In the genomic region with DNA sequence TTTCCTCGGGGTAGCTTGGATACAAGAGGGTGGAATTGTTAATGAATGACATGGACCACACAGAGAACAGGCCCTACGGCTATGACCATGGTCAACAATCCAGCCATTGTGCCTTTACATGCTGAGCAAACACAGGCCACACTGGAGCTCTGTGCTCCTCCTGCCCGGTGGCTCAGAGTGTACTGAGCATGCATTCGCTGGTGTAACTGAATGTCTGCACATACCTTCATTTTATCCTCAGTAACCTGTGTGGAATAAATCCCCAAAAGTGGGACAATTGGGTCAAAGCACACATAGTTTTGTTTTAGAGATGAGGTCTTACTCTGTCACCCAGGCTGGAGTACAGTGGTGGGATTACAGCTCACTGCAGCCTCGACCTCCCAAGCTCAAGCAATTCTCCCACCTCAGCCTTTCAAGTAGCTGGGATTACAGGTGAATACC, we compare ENCODE assay signal across 1 cellular context.
TF ChIP-seq lines count a peak whose summit lies in the region.

No MANE protein-coding gene starts in this region.

TF ChIP-seq in HepG2, 621 proteins besides CTCF, POLR2A, EP300 and RAD21 (continued from another document and continues in another):
- TF ChIP-seq, protein P1, sequence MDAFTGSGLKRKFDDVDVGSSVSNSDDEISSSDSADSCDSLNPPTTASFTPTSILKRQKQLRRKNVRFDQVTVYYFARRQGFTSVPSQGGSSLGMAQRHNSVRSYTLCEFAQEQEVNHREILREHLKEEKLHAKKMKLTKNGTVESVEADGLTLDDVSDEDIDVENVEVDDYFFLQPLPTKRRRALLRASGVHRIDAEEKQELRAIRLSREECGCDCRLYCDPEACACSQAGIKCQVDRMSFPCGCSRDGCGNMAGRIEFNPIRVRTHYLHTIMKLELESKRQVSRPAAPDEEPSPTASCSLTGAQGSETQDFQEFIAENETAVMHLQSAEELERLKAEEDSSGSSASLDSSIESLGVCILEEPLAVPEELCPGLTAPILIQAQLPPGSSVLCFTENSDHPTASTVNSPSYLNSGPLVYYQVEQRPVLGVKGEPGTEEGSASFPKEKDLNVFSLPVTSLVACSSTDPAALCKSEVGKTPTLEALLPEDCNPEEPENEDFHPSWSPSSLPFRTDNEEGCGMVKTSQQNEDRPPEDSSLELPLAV (CRISPR knock-in tag; conservative IDR thresholded peaks at IDR 0.05; ENCODE audit: low read depth): no peak
- TF ChIP-seq NFYC (CRISPR knock-in tag; IDR thresholded peaks at IDR 0.05) (0 out of 2 replicates have a peak, but pooled peaks have one; percentile 8), MTF1 (CRISPR knock-in tag; IDR thresholded peaks at IDR 0.05) (no peak), NFIB (CRISPR knock-in tag; IDR thresholded peaks at IDR 0.05; ENCODE audit: borderline replicate concordance) (no peak), ZXDC (CRISPR knock-in tag; IDR thresholded peaks at IDR 0.05) (no peak), ZSCAN21 (CRISPR knock-in tag; IDR thresholded peaks at IDR 0.05; ENCODE audit: borderline replicate concordance) (peak; percentile 91), ZNF207 (IDR thresholded peaks at IDR 0.05; ENCODE audit: borderline replicate concordance) (no peak), KDM6A (CRISPR knock-in tag; IDR thresholded peaks at IDR 0.05; ENCODE audit: low read depth) (0 out of 2 replicates have a peak, but pooled peaks have one; percentile 18), SNAI1 (CRISPR knock-in tag; IDR thresholded peaks at IDR 0.05; ENCODE audit: borderline replicate concordance) (no peak), ZNF343 (CRISPR knock-in tag; IDR thresholded peaks at IDR 0.05) (0 out of 2 replicates have a peak, but pooled peaks have one; percentile 56), ZNF326 (CRISPR knock-in tag; IDR thresholded peaks at IDR 0.05; ENCODE audit: borderline replicate concordance) (no peak), TSC22D2 (CRISPR knock-in tag; IDR thresholded peaks at IDR 0.05; ENCODE audit: borderline replicate concordance) (no peak), WIZ (CRISPR knock-in tag; IDR thresholded peaks at IDR 0.05) (peak; percentile 80; the same call in 1 of the 2 replicates), PRMT3 (CRISPR knock-in tag; IDR thresholded peaks at IDR 0.05; ENCODE audit: borderline replicate concordance, low read depth) (no peak), ZBTB42 (CRISPR knock-in tag; IDR thresholded peaks at IDR 0.05) (no peak), EHMT2 (IDR thresholded peaks at IDR 0.05; ENCODE audit: borderline replicate concordance, low read depth, low read length) (no peak; the same call in 1 of the 2 replicates), SOX6 (IDR thresholded peaks at IDR 0.05) (no peak), SOX6 (CRISPR knock-in tag; IDR thresholded peaks at IDR 0.05) (peak; percentile 93), ZNF484 (CRISPR knock-in tag; IDR thresholded peaks at IDR 0.05; ENCODE audit: borderline replicate concordance, low read depth) (no peak), ZNF598 (CRISPR knock-in tag; IDR thresholded peaks at IDR 0.05; ENCODE audit: borderline replicate concordance) (0 out of 2 replicates have a peak, but pooled peaks have one; percentile 26), ZBTB46 (CRISPR knock-in tag; IDR thresholded peaks at IDR 0.05; ENCODE audit: borderline replicate concordance) (no peak), ZKSCAN1 (IDR thresholded peaks at IDR 0.05; ENCODE audit: low read length) (no peak), REXO4 (CRISPR knock-in tag; IDR thresholded peaks at IDR 0.05; ENCODE audit: borderline replicate concordance) (no peak), CBFB (CRISPR knock-in tag; IDR thresholded peaks at IDR 0.05) (peak; percentile 59; the same call in 1 of the 2 replicates), REL (CRISPR knock-in tag; conservative IDR thresholded peaks at IDR 0.05) (no peak), ZNF570 (CRISPR knock-in tag; IDR thresholded peaks at IDR 0.05; ENCODE audit: borderline replicate concordance) (no peak), RXRB (CRISPR knock-in tag; IDR thresholded peaks at IDR 0.05; ENCODE audit: borderline replicate concordance) (peak; percentile 34; the same call in 1 of the 2 replicates), ZNF878 (CRISPR knock-in tag; IDR thresholded peaks at IDR 0.05) (no peak), YEATS2 (CRISPR knock-in tag; IDR thresholded peaks at IDR 0.05; ENCODE audit: borderline replicate concordance) (no peak), GMEB2 (CRISPR knock-in tag; IDR thresholded peaks at IDR 0.05; ENCODE audit: low read depth) (no peak), HINFP (CRISPR knock-in tag; IDR thresholded peaks at IDR 0.05; ENCODE audit: low read depth) (peak; percentile 100), ZNF614 (CRISPR knock-in tag; IDR thresholded peaks at IDR 0.05; ENCODE audit: borderline replicate concordance) (no peak), NR3C1 (CRISPR knock-in tag; IDR thresholded peaks at IDR 0.05) (no peak), ZNF557 (CRISPR knock-in tag; IDR thresholded peaks at IDR 0.05) (no peak), KLF11 (CRISPR knock-in tag; IDR thresholded peaks at IDR 0.05) (no peak), SKI (IDR thresholded peaks at IDR 0.05; ENCODE audit: partially characterized antibody) (no peak), ZFP36L2 (CRISPR knock-in tag; IDR thresholded peaks at IDR 0.05) (no peak), BRD4 (CRISPR knock-in tag; IDR thresholded peaks at IDR 0.05) (no peak), ZNF503 (CRISPR knock-in tag; IDR thresholded peaks at IDR 0.05) (no peak), ZBTB7B (CRISPR knock-in tag; IDR thresholded peaks at IDR 0.05) (peak; percentile 59; the same call in 1 of the 2 replicates)
- TF ChIP-seq, protein P2, sequence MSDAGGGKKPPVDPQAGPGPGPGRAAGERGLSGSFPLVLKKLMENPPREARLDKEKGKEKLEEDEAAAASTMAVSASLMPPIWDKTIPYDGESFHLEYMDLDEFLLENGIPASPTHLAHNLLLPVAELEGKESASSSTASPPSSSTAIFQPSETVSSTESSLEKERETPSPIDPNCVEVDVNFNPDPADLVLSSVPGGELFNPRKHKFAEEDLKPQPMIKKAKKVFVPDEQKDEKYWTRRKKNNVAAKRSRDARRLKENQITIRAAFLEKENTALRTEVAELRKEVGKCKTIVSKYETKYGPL (CRISPR knock-in tag; IDR thresholded peaks at IDR 0.05): no peak
- TF ChIP-seq, protein P3, sequence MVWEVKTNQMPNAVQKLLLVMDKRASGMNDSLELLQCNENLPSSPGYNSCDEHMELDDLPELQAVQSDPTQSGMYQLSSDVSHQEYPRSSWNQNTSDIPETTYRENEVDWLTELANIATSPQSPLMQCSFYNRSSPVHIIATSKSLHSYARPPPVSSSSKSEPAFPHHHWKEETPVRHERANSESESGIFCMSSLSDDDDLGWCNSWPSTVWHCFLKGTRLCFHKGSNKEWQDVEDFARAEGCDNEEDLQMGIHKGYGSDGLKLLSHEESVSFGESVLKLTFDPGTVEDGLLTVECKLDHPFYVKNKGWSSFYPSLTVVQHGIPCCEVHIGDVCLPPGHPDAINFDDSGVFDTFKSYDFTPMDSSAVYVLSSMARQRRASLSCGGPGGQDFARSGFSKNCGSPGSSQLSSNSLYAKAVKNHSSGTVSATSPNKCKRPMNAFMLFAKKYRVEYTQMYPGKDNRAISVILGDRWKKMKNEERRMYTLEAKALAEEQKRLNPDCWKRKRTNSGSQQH (CRISPR knock-in tag; IDR thresholded peaks at IDR 0.05; ENCODE audit: low read depth): 0 out of 2 replicates have a peak, but pooled peaks have one; percentile 56
- TF ChIP-seq, protein P4, sequence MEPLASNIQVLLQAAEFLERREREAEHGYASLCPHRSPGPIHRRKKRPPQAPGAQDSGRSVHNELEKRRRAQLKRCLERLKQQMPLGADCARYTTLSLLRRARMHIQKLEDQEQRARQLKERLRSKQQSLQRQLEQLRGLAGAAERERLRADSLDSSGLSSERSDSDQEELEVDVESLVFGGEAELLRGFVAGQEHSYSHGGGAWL (CRISPR knock-in tag; IDR thresholded peaks at IDR 0.05): no peak
